Comparison of ENCODE assay signal across 21 cellular contexts in genomic region chr10:131451407-131452015, GRCh38.
"Had no signal": no experiment of that assay in that cellular context is flagged by ENCODE, and none has a peak within 500 bp of the region (broad histone marks: within the 10 kb centered on the region; RNA-seq: fewer than 3 reads in every experiment).

No MANE protein-coding gene starts in this region.

- H3K27me3 ChIP-seq: colonic mucosa, right atrium auricular region, uterus had no signal

- H3K4me3 ChIP-seq: colonic mucosa, heart left ventricle, hepatocyte, left ventricle myocardium inferior, lower lobe of right lung, prostate gland, right atrium auricular region, sigmoid colon, suprapubic skin, transverse colon, upper lobe of right lung, uterus had no signal

- H3K9me3 ChIP-seq: colonic mucosa, heart left ventricle, left ventricle myocardium inferior, lower lobe of right lung, neutrophil, prostate gland, right atrium auricular region, sigmoid colon, suprapubic skin, transverse colon, upper lobe of right lung, uterus had no signal

- H2AFZ ChIP-seq: hepatocyte had no signal

- H3K27ac ChIP-seq: colonic mucosa, heart left ventricle, hepatocyte, left ventricle myocardium inferior, lower lobe of right lung, neutrophil, prostate gland, right atrium auricular region, sigmoid colon, suprapubic skin, transverse colon, upper lobe of right lung, uterus had no signal

- H3K4me1 ChIP-seq: colonic mucosa, prostate gland, suprapubic skin, uterus had no signal

- H3K36me3 ChIP-seq: colonic mucosa, heart left ventricle, left ventricle myocardium inferior, lower lobe of right lung, neutrophil, prostate gland, right atrium auricular region, sigmoid colon, suprapubic skin, transverse colon, upper lobe of right lung, uterus had no signal

- H3K4me2 ChIP-seq: hepatocyte had no signal

- DNase-seq: colonic mucosa; dermis blood vessel endothelial cell; effector memory CD8-positive, alpha-beta T cell; heart left ventricle; kidney glomerular epithelial cell; left colon; left ventricle myocardium inferior; lower lobe of right lung; natural killer cell; sigmoid colon; stimulated activated CD8-positive, alpha-beta memory T cell treated with anti-CD3 and anti-CD28 coated beads, Interleukin-4, amount 100 ng/mL, for 48 hours; stimulated activated naive CD4-positive, alpha-beta T cell; stimulated activated naive CD8-positive, alpha-beta T cell treated with anti-CD3 and anti-CD28 coated beads, Interleukin-15, amount 100 ng/mL, for 72 hours; transverse colon; upper lobe of right lung; uterus had no signal
